Comparison of ENCODE assay signal across 8 cellular contexts in genomic region chr1:33181038-33181861, GRCh38. TPM values are rescaled to one million over a fixed set of nuclear protein-coding genes. Genes with fewer than 3 reads are reported as not detected.
A peak's percentile ranks its signal among the peaks of the same experiment; 100 is the strongest.
DNase-seq lines count a peak whose midpoint lies in the region; ATAC-seq, FAIRE-seq and TF ChIP-seq lines count a peak whose summit lies in the region.

No MANE protein-coding gene starts in this region.

- no peaks in the 10 kb centered on the region for H3K9me3 ChIP-seq in neural progenitor cell (ENCODE audit: low read depth)

- DNase-seq in NCI-H226 (peak; percentile 43), fibroblast of the aortic adventitia (ENCODE audit: low read depth) (peak; percentile 27), neural progenitor cell (ENCODE audit: low spot score) (peak; percentile 79), urothelium cell line (ENCODE audit: low spot score) (peak; percentile 63)
- DNase-seq in activated CD8-positive, alpha-beta memory T cell treated with anti-CD3 and anti-CD28 coated beads, Interleukin-2, amount 50 U/mL, for 48 hours: peak; percentile 64

- peaks cover 9% of the 10 kb centered on the region for H3K4me1 ChIP-seq in neural progenitor cell

- peak overlapping the region; percentile 85 for H3K4me3 ChIP-seq in fibroblast of the aortic adventitia (ENCODE audit: low read depth, low read length)
- H3K4me3 ChIP-seq in neural progenitor cell: peak overlapping the region; percentile 76

- H4K20me1 ChIP-seq in neural progenitor cell (ENCODE audit: low read depth): peaks cover 6% of the 10 kb centered on the region

- FAIRE-seq in urothelium cell line (lab: Jason Lieb, UNC): no peak

- H3K27me3 ChIP-seq in neural progenitor cell: peaks cover 17% of the 10 kb centered on the region

- ATAC-seq in HG02610 (IDR thresholded peaks at IDR 0.05; ENCODE audit: unreplicated experiment): peak; percentile 2
- no peak for ATAC-seq in HG02885 (IDR thresholded peaks at IDR 0.05; ENCODE audit: poor library complexity, unreplicated experiment)

- no peaks in the 10 kb centered on the region for H3K79me2 ChIP-seq in neural progenitor cell (ENCODE audit: low read depth)

- peaks cover 32% of the 10 kb centered on the region for H3K4me1 Mint-ChIP-seq in neural progenitor cell

- no peak overlapping the region for H3K9ac ChIP-seq in neural progenitor cell

- H3K4me2 ChIP-seq in neural progenitor cell: peak overlapping the region; percentile 88

- peaks cover 7% of the 10 kb centered on the region for H3F3A ChIP-seq in neural progenitor cell (ENCODE audit: low read depth)

- no peak overlapping the region for H3K27ac ChIP-seq in neural progenitor cell

- TF ChIP-seq CTCF in GM12874 (IDR thresholded peaks at IDR 0.05; ENCODE audit: insufficient read depth, low read depth, low read length) (0 out of 2 replicates have a peak, but pooled peaks have one; percentile 2), fibroblast of the aortic adventitia (IDR thresholded peaks at IDR 0.05; ENCODE audit: insufficient read depth, low read length) (no peak), neural progenitor cell (IDR thresholded peaks at IDR 0.05) (no peak)

- peaks cover 8% of the 10 kb centered on the region for H3K27me3 Mint-ChIP-seq in neural progenitor cell (ENCODE audit: insufficient read depth, low read depth)

- H3K9me3 Mint-ChIP-seq in neural progenitor cell: no peaks in the 10 kb centered on the region

- no peaks in the 10 kb centered on the region for H3K36me3 Mint-ChIP-seq in neural progenitor cell

- peak overlapping the region; percentile 94 for H3K4me3 Mint-ChIP-seq in neural progenitor cell

- H3K36me3 ChIP-seq in neural progenitor cell: no peaks in the 10 kb centered on the region

- peak overlapping the region; percentile 48 for H2AFZ ChIP-seq in neural progenitor cell (replicated peaks)

- H3K27ac Mint-ChIP-seq in neural progenitor cell: no peak overlapping the region

RNA-seq across cellular contexts. Expression of gene TRIM62, which starts 0.6 kb away (rescaled TPM):
- total RNA-seq in fibroblast of the aortic adventitia (ENCODE audit: low replicate concordance): 3.1 and 10.7 TPM in 2 replicates
- total RNA-seq in neural progenitor cell (ENCODE audit: low replicate concordance): 1.4 and 5.0 TPM in 2 replicates

Comparison
In these comparisons a context has a peak if more than half of its experiments do, and no peak if none do; other contexts are left out.
1. DNase-seq: peak in every context shown above with its lines; median percentile 79 in neural progenitor cell; 64 in activated CD8-positive, alpha-beta memory T cell treated with anti-CD3 and anti-CD28 coated beads, Interleukin-2, amount 50 U/mL, for 48 hours; 63 in urothelium cell line; 43 in NCI-H226; 27 in fibroblast of the aortic adventitia.